In the genomic region with DNA sequence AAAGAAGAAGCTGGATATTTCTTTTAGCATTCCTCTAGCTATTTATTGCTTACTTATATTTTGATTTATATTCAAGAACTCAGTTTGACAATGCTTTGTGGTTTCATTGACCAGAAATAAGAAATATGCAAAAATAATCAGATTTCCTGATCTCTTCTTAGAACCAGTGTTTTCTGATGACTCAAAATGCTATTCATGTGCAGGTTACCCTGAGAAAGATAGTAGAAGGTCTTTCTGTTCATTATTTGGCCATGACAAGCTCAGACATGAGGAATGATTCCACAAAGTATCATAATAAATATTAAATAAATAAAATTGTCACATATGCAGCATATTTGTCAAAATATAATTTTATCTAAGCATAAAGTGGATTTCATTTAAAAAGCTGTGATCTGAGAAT, we compare ENCODE assay signal across 23 cellular contexts. TPM values are rescaled to one million over a fixed set of nuclear protein-coding genes. Genes with fewer than 3 reads are reported as not detected.
A peak's percentile ranks its signal among the peaks of the same experiment; 100 is the strongest.
DNase-seq lines count a peak whose midpoint lies in the region; ATAC-seq, FAIRE-seq and TF ChIP-seq lines count a peak whose summit lies in the region.
"Had no signal": no experiment of that assay in that cellular context is flagged by ENCODE, and none has a peak within 500 bp of the region (broad histone marks: within the 10 kb centered on the region; RNA-seq: fewer than 3 reads in every experiment).

No MANE protein-coding gene starts in this region.

- H3K36me3 ChIP-seq in keratinocyte (ENCODE audit: control insufficient read depth in 2 of 2, extremely low read depth in 1 of 2, insufficient read depth in 2 of 2, low read length in 2 of 2): no peaks in the 10 kb centered on the region
- H3K36me3 ChIP-seq in vagina: no peaks in the 10 kb centered on the region

- no peak overlapping the region for H3K4me2 ChIP-seq in keratinocyte (ENCODE audit: control insufficient read depth, extremely low read depth, insufficient read depth, low read depth, low read length)
- H3K4me2 ChIP-seq: GM23338 had no signal

- no peaks in the 10 kb centered on the region for H4K20me1 ChIP-seq in keratinocyte (ENCODE audit: control insufficient read depth, extremely low read depth, insufficient read depth, low read length)

- dilution Hi-C loops in keratinocyte (cut with MboI; ENCODE audit: extremely low pct_ligation_motif_present, low sequenced_read_pairs): no loop called here

- no peak overlapping the region for H3K9ac ChIP-seq in keratinocyte (ENCODE audit: control insufficient read depth, extremely low read depth, insufficient read depth, low read length)

- H3K4me1 ChIP-seq in keratinocyte (ENCODE audit: control insufficient read depth, extremely low read depth, insufficient read depth, low read length) (no peaks in the 10 kb centered on the region), vagina (peaks cover 15% of the 10 kb centered on the region)

- H3K9me3 ChIP-seq in keratinocyte (ENCODE audit: control insufficient read depth, low read depth, low read length) (no peaks in the 10 kb centered on the region), vagina (no peaks in the 10 kb centered on the region)

- H3K4me3 ChIP-seq in keratinocyte (ENCODE audit: control insufficient read depth in 2 of 3, extremely low read depth in 1 of 3, insufficient read depth in 2 of 3, low read depth in 1 of 3, low read length in 3 of 3) (no peak overlapping the region), vagina (no peak overlapping the region)
- H3K4me3 ChIP-seq: GM23338 had no signal

- peak; percentile 29 for FAIRE-seq in keratinocyte (lab: Jason Lieb, UNC)
- FAIRE-seq: GM12891 had no signal

- DNase-seq in keratinocyte (ENCODE audit: low read depth, low spot score): no peak
- DNase-seq in stimulated activated CD4-positive, alpha-beta T cell treated with anti-CD3 and anti-CD28 coated beads, Interleukin-2, amount 100 ng/mL, for 24 hours: no peak
- no peak for DNase-seq in vagina (ENCODE audit: extremely low spot score in 2 of 2)
- DNase-seq: C1 segment of cervical spinal cord; Calu3; CD4-positive, alpha-beta memory T cell; COR-L47; DMS53; DMS79 treated with DMSO at 0.1 percent for 48 hours; GF-D8; H9 had no signal

- H3K27me3 ChIP-seq in keratinocyte (ENCODE audit: control insufficient read depth, extremely low read depth, insufficient read depth, low read length) (no peaks in the 10 kb centered on the region), vagina (no peaks in the 10 kb centered on the region)

- H3K27ac ChIP-seq in keratinocyte (ENCODE audit: control insufficient read depth, insufficient read depth, low read length) (no peak overlapping the region), vagina (no peak overlapping the region)

- intact Hi-C loops in vagina (cut with DNase I): no loop called here

- TF ChIP-seq POLR2A in vagina (IDR thresholded peaks at IDR 0.05): no peak

- H3K79me2 ChIP-seq in keratinocyte (ENCODE audit: control insufficient read depth, insufficient read depth, low read length): no peaks in the 10 kb centered on the region

- H2AFZ ChIP-seq in keratinocyte (ENCODE audit: control insufficient read depth, low read length): no peak overlapping the region

- TF ChIP-seq CTCF in keratinocyte (optimal IDR thresholded peaks at IDR 0.05 in 1 of 3, IDR thresholded peaks at IDR 0.05 in 1 of 3, conservative IDR thresholded peaks at IDR 0.05 in 1 of 3; ENCODE audit: extremely low read depth in 1 of 3, insufficient read depth in 2 of 3, low read length in 3 of 3) (no peak), vagina (IDR thresholded peaks at IDR 0.05) (no peak)

- H3K9me1 ChIP-seq in keratinocyte (ENCODE audit: control insufficient read depth, extremely low read depth, insufficient read depth, low read length): no peaks in the 10 kb centered on the region

- peak; percentile 43 for ATAC-seq in GM18861 (IDR thresholded peaks at IDR 0.05; ENCODE audit: unreplicated experiment)
- peak; percentile 51 for ATAC-seq in HG03558 (IDR thresholded peaks at IDR 0.05; ENCODE audit: extremely low read depth, unreplicated experiment)
- ATAC-seq in HG02759 (IDR thresholded peaks at IDR 0.05; ENCODE audit: unreplicated experiment): no peak
- ATAC-seq: GM23338, HCT116 had no signal

RNA-seq across cellular contexts. Expression of a gene that starts 24.1 kb away (rescaled TPM):
- polyA plus RNA-seq in keratinocyte: 0.16 to 2.2 TPM (median 0.56 TPM) in 3 replicates
- polyA plus RNA-seq in keratinocyte (2011; ENCODE audit: low read depth): 1.3 TPM
- 0.19 and 0.32 TPM in 2 replicates for polyA plus RNA-seq in keratinocyte (2011; cell fraction: cytosol; rRNA removed)
- 0.51 and 0.85 TPM in 2 replicates for polyA plus RNA-seq in keratinocyte (2011; cell fraction: nucleus; rRNA removed)
- polyA plus RNA-seq in keratinocyte (2012; ENCODE audit: low replicate concordance): 0.06 and 0.93 TPM in 2 replicates
- 1.6 TPM in 1 of 3 replicates, not detected in the others for polyA minus RNA-seq in keratinocyte
- polyA minus RNA-seq in keratinocyte (2011; cell fraction: cytosol; rRNA and poly(A)+ RNA removed): not detected
- 0.78 TPM in 1 of 2 replicates, not detected in the other for polyA minus RNA-seq in keratinocyte (2011; cell fraction: nucleus; rRNA and poly(A)+ RNA removed)
- total RNA-seq in vagina: 11.8 TPM
- total RNA-seq: A172; A673; Calu3; CD4-positive, alpha-beta memory T cell; Daoy; G401; GM23338; H4; H9 had no signal
- polyA plus RNA-seq: BJ; CD4-positive, alpha-beta memory T cell; GM23338 had no signal

RNA-seq across cellular contexts. Expression of a gene that starts 58.5 kb away (rescaled TPM):
- polyA plus RNA-seq in keratinocyte: 0.03 TPM in 1 of 3 replicates, not detected in the others
- not detected for polyA plus RNA-seq in keratinocyte (2011; ENCODE audit: low read depth)
- polyA plus RNA-seq in keratinocyte (2011; cell fraction: cytosol; rRNA removed): not detected in 2 replicates
- not detected in 2 replicates for polyA plus RNA-seq in keratinocyte (2011; cell fraction: nucleus; rRNA removed)
- not detected in 2 replicates for polyA plus RNA-seq in keratinocyte (2012; ENCODE audit: low replicate concordance)
- polyA minus RNA-seq in keratinocyte: 0.93 TPM in 1 of 3 replicates, not detected in the others
- polyA minus RNA-seq in keratinocyte (2011; cell fraction: cytosol; rRNA and poly(A)+ RNA removed): not detected
- polyA minus RNA-seq in keratinocyte (2011; cell fraction: nucleus; rRNA and poly(A)+ RNA removed): not detected in 2 replicates
- 25.3 TPM for total RNA-seq in vagina
- total RNA-seq: A172; A673; CD4-positive, alpha-beta memory T cell; Daoy; G401; GM23338; H9 had no signal
- polyA plus RNA-seq: CD4-positive, alpha-beta memory T cell; GM23338 had no signal
